In the genomic region with DNA sequence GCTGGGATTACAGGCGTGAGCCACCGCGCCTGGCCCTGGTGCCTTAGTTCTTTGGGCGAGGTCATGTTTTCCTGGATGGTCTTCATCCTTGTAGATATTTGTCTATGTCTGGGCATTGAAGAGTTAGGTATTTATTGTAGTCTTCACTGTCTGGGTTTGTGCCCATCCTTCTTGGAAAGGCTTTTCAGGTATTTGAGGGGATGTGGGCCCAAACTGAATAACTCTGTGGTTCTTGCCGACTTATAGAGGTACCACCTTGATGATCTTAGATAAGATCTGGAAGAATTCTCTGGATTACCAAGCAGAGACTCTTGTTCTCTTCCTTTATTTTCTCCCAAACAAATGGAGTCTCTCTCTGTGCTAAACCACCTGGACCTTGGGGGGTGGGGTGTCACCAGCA, we compare ENCODE assay signal across 1 cellular context.
TF ChIP-seq lines count a peak whose summit lies in the region.

No MANE protein-coding gene starts in this region.

TF ChIP-seq in WTC11, 78 proteins besides CTCF, POLR2A, EP300 and RAD21:
- TF ChIP-seq NFATC4 (CRISPR knock-in tag; IDR thresholded peaks at IDR 0.05) = no peak
- TF ChIP-seq, protein P1, sequence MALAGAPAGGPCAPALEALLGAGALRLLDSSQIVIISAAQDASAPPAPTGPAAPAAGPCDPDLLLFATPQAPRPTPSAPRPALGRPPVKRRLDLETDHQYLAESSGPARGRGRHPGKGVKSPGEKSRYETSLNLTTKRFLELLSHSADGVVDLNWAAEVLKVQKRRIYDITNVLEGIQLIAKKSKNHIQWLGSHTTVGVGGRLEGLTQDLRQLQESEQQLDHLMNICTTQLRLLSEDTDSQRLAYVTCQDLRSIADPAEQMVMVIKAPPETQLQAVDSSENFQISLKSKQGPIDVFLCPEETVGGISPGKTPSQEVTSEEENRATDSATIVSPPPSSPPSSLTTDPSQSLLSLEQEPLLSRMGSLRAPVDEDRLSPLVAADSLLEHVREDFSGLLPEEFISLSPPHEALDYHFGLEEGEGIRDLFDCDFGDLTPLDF (CRISPR knock-in tag; IDR thresholded peaks at IDR 0.05) = no peak
